23 cellular contexts compared by ENCODE assay signal in genomic region chr10:57977262-57977661, GRCh38.
"Had no signal": no experiment of that assay in that cellular context is flagged by ENCODE, and none has a peak within 500 bp of the region (broad histone marks: within the 10 kb centered on the region; RNA-seq: fewer than 3 reads in every experiment).

No MANE protein-coding gene starts in this region.

- H3K36me3 Mint-ChIP-seq: naive B cell; naive thymus-derived CD8-positive, alpha-beta T cell had no signal

- DNase-seq: dermis blood vessel endothelial cell; dorsolateral prefrontal cortex; effector CD4-positive, alpha-beta T cell; effector memory CD4-positive, alpha-beta T cell; foreskin fibroblast; foreskin melanocyte; gastrocnemius medialis; heart left ventricle; hypothalamus; immature natural killer cell; islet precursor cell; kidney; kidney glomerular epithelial cell; left lung; left ventricle myocardium superior; lower lobe of right lung; mesendoderm; midbrain; naive B cell; naive thymus-derived CD8-positive, alpha-beta T cell had no signal

- H3K27ac Mint-ChIP-seq: immature natural killer cell; naive B cell; naive thymus-derived CD8-positive, alpha-beta T cell had no signal

- H3K9me3 ChIP-seq: gastrocnemius medialis had no signal

- H3K4me1 Mint-ChIP-seq: immature natural killer cell; naive B cell; naive thymus-derived CD8-positive, alpha-beta T cell had no signal

- H3K27me3 Mint-ChIP-seq: naive B cell; naive thymus-derived CD8-positive, alpha-beta T cell had no signal

- H3K4me3 ChIP-seq: coronary artery, dorsolateral prefrontal cortex, esophagus muscularis mucosa, gastrocnemius medialis, heart left ventricle, hepatocyte, left lung, lower lobe of right lung had no signal

- H3K4me1 ChIP-seq: esophagus muscularis mucosa, gastrocnemius medialis, heart left ventricle, left lung, lower lobe of right lung had no signal

- H3K27ac ChIP-seq: coronary artery, dorsolateral prefrontal cortex, esophagus muscularis mucosa, gastrocnemius medialis, heart left ventricle, hepatocyte, left lung, lower lobe of right lung had no signal

- H3K4me3 Mint-ChIP-seq: immature natural killer cell; naive B cell; naive thymus-derived CD8-positive, alpha-beta T cell had no signal

- H3K36me3 ChIP-seq: esophagus muscularis mucosa, gastrocnemius medialis, heart left ventricle, left lung, lower lobe of right lung had no signal

- ATAC-seq: gastrocnemius medialis; heart left ventricle; left lung; left ventricle myocardium superior; lower lobe of right lung; naive thymus-derived CD8-positive, alpha-beta T cell had no signal
